Comparison of ENCODE assay signal across 15 cellular contexts in the genomic region with DNA sequence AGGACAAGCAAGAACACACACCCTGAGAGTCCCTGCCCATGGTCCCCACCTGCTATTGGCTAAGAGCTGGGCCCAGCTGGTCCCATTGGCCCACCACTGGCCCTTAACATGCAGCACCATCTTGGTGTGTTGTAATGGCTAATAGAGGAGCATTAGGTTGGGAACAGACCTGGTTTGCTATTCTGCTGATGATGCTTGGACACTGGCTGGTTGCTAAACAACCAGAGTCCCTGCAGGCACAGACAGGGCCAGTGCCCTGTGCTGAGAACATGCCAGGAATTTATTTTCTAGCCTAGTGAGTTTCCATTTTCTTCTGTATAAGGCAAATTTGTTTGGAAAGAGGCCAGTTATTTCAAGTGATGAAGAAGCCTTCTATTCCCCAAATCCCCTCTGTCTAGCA. TPM values are rescaled to one million over a fixed set of nuclear protein-coding genes. Genes with fewer than 3 reads are reported as not detected.
"Had no signal": no experiment of that assay in that cellular context is flagged by ENCODE, and none has a peak within 500 bp of the region (broad histone marks: within the 10 kb centered on the region; RNA-seq: fewer than 3 reads in every experiment).

No MANE protein-coding gene starts in this region.

- H3K4me3 Mint-ChIP-seq: nephron; stimulated activated naive B cell treated with anti-CD40 and anti-IgM and Interleukin-4, amounts not matched to agents 10 μg/mL and 1 μg/mL and 100 μg/mL, for 72 hours had no signal

- ATAC-seq: left ventricle myocardium superior; stimulated activated naive B cell treated with anti-CD40 and anti-IgM and Interleukin-4, amounts not matched to agents 10 μg/mL and 1 μg/mL and 100 μg/mL, for 72 hours had no signal

- FAIRE-seq: bronchial epithelial cell, urothelium cell line had no signal

- H3K4me1 Mint-ChIP-seq: nephron had no signal

- H3K9me3 ChIP-seq: colonic mucosa, esophagus squamous epithelium, thyroid gland had no signal

- H3K27me3 ChIP-seq: colonic mucosa, esophagus squamous epithelium, thyroid gland had no signal

- DNase-seq: activated CD4-positive, CD25-positive, alpha-beta regulatory T cell treated with anti-CD3 and anti-CD28 coated beads, Interleukin-2, amount 50 U/mL, for 72 hours; activated naive CD4-positive, alpha-beta T cell; colonic mucosa; esophagus squamous epithelium; left ventricle myocardium superior; mesendoderm; occipital lobe; stimulated activated naive B cell treated with anti-CD40 and anti-IgM and Interleukin-4, amounts not matched to agents 10 μg/mL and 1 μg/mL and 100 μg/mL, for 72 hours; thyroid gland had no signal

- H3K4me3 ChIP-seq: colonic mucosa, esophagus squamous epithelium, thyroid gland had no signal

- H3K4me1 ChIP-seq: colonic mucosa had no signal

- H3K27ac Mint-ChIP-seq: nephron; stimulated activated naive B cell treated with anti-CD40 and anti-IgM and Interleukin-4, amounts not matched to agents 10 μg/mL and 1 μg/mL and 100 μg/mL, for 72 hours had no signal

- H3K36me3 ChIP-seq: colonic mucosa had no signal

- H3K27me3 Mint-ChIP-seq: stimulated activated naive B cell treated with anti-CD40 and anti-IgM and Interleukin-4, amounts not matched to agents 10 μg/mL and 1 μg/mL and 100 μg/mL, for 72 hours had no signal

- H3K27ac ChIP-seq: colonic mucosa, esophagus squamous epithelium, thyroid gland had no signal

- H3K9me3 Mint-ChIP-seq: nephron; stimulated activated naive B cell treated with anti-CD40 and anti-IgM and Interleukin-4, amounts not matched to agents 10 μg/mL and 1 μg/mL and 100 μg/mL, for 72 hours had no signal

RNA-seq across cellular contexts. Expression of gene TDRD10, which starts 43.0 kb away (rescaled TPM):
- total RNA-seq: activated CD8-positive, alpha-beta memory T cell treated with anti-CD3 and anti-CD28 coated beads for 36 hours; fibroblast of villous mesenchyme; kidney epithelial cell had no signal

RNA-seq across cellular contexts. Expression of gene SHE, which starts 43.2 kb away (rescaled TPM):
- total RNA-seq: activated CD8-positive, alpha-beta memory T cell treated with anti-CD3 and anti-CD28 coated beads for 36 hours; bronchial epithelial cell; fibroblast of villous mesenchyme had no signal
